Comparison of ENCODE assay signal across 10 cellular contexts in genomic region chr17:44558349-44559287, GRCh38. TPM values are rescaled to one million over a fixed set of nuclear protein-coding genes. Genes with fewer than 3 reads are reported as not detected.
DNase-seq lines count a peak whose midpoint lies in the region; ATAC-seq, FAIRE-seq and TF ChIP-seq lines count a peak whose summit lies in the region.
"Had no signal": no experiment of that assay in that cellular context is flagged by ENCODE, and none has a peak within 500 bp of the region (broad histone marks: within the 10 kb centered on the region; RNA-seq: fewer than 3 reads in every experiment).

No MANE protein-coding gene starts in this region.

- POLR2A ChIA-PET in MCF 10A (lab: Yijun Ruan, JAX): interaction anchor here (3.2 kb wide), 1 partner anchor 14 kb away, joined by 25 read pairs; no protein-coding TSS in a partner anchor

- FAIRE-seq in urothelium cell line (lab: Jason Lieb, UNC): peak; percentile 95
- FAIRE-seq: kidney had no signal

- H3K27me3 ChIP-seq in cardiac muscle cell (no peaks in the 10 kb centered on the region), muscle layer of duodenum (ENCODE audit: low read depth, low read length) (no peaks in the 10 kb centered on the region)

- BruUV-seq in MCF 10A (replicated peaks; lab: Mats Ljungman, UMichigan): no TSS peak

- H3K4me3 ChIP-seq in cardiac muscle cell (peak overlapping the region; percentile 49), muscle layer of duodenum (ENCODE audit: low read depth in 1 of 2, low read length in 2 of 2) (peak overlapping the region; percentile 44 to 71)

- H3K36me3 Mint-ChIP-seq in MCF 10A (ENCODE audit: insufficient read depth, unreplicated experiment): peaks cover 23% of the 10 kb centered on the region

- no peaks in the 10 kb centered on the region for H3K9me3 ChIP-seq in cardiac muscle cell (ENCODE audit: low read depth)
- H3K9me3 ChIP-seq in muscle layer of duodenum (ENCODE audit: control insufficient read depth in 1 of 2, low read length in 2 of 2): no peaks in the 10 kb centered on the region

- peaks cover 21% of the 10 kb centered on the region for H3K4me1 Mint-ChIP-seq in MCF 10A (ENCODE audit: insufficient read depth, unreplicated experiment)

- H3K27ac ChIP-seq in cardiac muscle cell (peak overlapping the region; percentile 94), muscle layer of duodenum (ENCODE audit: low read length) (no peak overlapping the region)

- no peaks in the 10 kb centered on the region for H3K9me3 Mint-ChIP-seq in MCF 10A (ENCODE audit: unreplicated experiment)

- CTCF ChIA-PET in MCF 10A (lab: Yijun Ruan, JAX): interaction anchor here (2.2 kb wide), 1 partner anchor 23 kb away, joined by 6 read pairs; no protein-coding TSS in a partner anchor

- H3K36me3 ChIP-seq in cardiac muscle cell (no peaks in the 10 kb centered on the region), muscle layer of duodenum (ENCODE audit: control insufficient read depth in 1 of 2, insufficient read depth in 2 of 2, low read length in 2 of 2) (no peaks in the 10 kb centered on the region)

- H3K27me3 Mint-ChIP-seq in MCF 10A (ENCODE audit: insufficient read depth, unreplicated experiment): no peaks in the 10 kb centered on the region

- ATAC-seq in GM18517 (IDR thresholded peaks at IDR 0.05; ENCODE audit: unreplicated experiment) (no peak), GM18909 (IDR thresholded peaks at IDR 0.05; ENCODE audit: poor library complexity, unreplicated experiment) (no peak)

- intact Hi-C loops in cardiac septum (cut with DNase I) (no loop called here), MCF 10A (cut with micrococcal nuclease) (no loop called here)

- DNase-seq in cardiac muscle cell (ENCODE audit: low read depth in 1 of 2, low spot score in 1 of 2) (peak in 1 of 2 donors; percentile 40), cardiac septum (ENCODE audit: low spot score) (no peak), MCF 10A (ENCODE audit: unreplicated experiment) (no peak), urothelium cell line (ENCODE audit: low spot score) (no peak), DMS53 treated with DMSO at 0.1 percent for 48 hours (lab: John Stamatoyannopoulos, UW; ENCODE audit: unreplicated experiment) (no peak)
- DNase-seq: DMS153 had no signal

- H3K27ac Mint-ChIP-seq in MCF 10A (ENCODE audit: low read depth, unreplicated experiment): no peak overlapping the region

- TF ChIP-seq CTCF in cardiac muscle cell (IDR thresholded peaks at IDR 0.05; ENCODE audit: low read depth, low read length) (no peak), MCF 10A (IDR thresholded peaks at IDR 0.05; ENCODE audit: unreplicated experiment) (no peak)

- H3K4me3 Mint-ChIP-seq in MCF 10A (ENCODE audit: unreplicated experiment): peak overlapping the region; percentile 95

- H3K4me1 ChIP-seq in cardiac muscle cell (ENCODE audit: low read depth) (peaks cover 22% of the 10 kb centered on the region), muscle layer of duodenum (ENCODE audit: control insufficient read depth in 1 of 2, insufficient read depth in 2 of 2, low read length in 2 of 2) (peaks cover 0 to 18% of the 10 kb centered on the region in 2 donors)

RNA-seq across cellular contexts. Expression of gene FZD2, which starts 1.3 kb away (rescaled TPM):
- total RNA-seq in cardiac muscle cell (47.1 and 47.4 TPM in 2 replicates), cardiac septum (5.7 TPM), MCF 10A (2022) (6.8 and 10.1 TPM in 2 replicates)
- 51.5 and 63.4 TPM in 2 replicates for polyA plus RNA-seq in cardiac muscle cell

RNA-seq across cellular contexts. Expression of gene GPATCH8, which starts 55.4 kb away (rescaled TPM):
- total RNA-seq in cardiac muscle cell (22.7 and 34.7 TPM in 2 replicates), cardiac septum (23.8 TPM), MCF 10A (2022) (40.8 and 43.6 TPM in 2 replicates)
- 38.7 and 47.6 TPM in 2 replicates for polyA plus RNA-seq in cardiac muscle cell
